Comparison of ENCODE assay signal across 33 cellular contexts in the genomic region with DNA sequence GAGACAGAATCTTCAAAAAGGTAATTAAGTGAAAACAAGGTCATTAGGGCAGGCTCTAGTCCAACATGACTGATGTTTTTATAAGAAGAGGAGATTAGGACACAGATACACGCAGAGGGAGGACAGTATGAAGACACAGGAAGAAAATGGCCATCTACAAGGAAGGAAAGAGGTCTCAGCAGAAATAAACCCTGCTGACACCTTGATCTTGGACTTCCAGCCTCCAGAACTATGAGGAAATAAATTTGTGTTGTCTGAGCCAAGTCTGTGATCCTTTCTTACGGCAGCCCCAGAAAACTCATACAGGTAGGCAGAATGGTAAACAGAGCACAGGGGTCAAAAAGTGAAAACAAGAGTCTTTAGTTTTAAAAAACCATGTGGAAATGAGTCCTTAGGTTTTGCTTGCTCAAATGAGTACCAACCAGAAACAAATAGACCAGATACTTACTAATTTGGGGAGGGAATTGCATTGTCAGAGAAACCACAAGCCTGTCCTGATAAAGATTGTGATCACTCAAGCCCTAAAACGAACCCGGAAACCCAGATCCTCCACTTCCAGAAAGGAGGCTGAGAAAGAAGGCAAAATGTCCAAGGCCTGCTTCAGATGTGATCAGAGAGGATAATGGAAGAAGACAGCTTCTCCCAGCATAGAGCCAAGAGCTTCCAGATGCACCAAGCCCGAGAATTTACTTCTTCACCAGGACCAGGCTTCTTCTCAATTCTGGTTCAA.
"Had no signal": no experiment of that assay in that cellular context is flagged by ENCODE, and none has a peak within 500 bp of the region (broad histone marks: within the 10 kb centered on the region; RNA-seq: fewer than 3 reads in every experiment).

No MANE protein-coding gene starts in this region.

- H3K4me1 Mint-ChIP-seq: activated B cell treated with CpG ODN at 0.5 μM for 24 hours had no signal

- ATAC-seq: activated CD8-positive, alpha-beta memory T cell treated with anti-CD3 and anti-CD28 coated beads, Interleukin-2, amount 10 ng/mL, durations not matched to agents 7 days and 5 days; activated CD8-positive, alpha-beta T cell treated with anti-CD3 and anti-CD28 coated beads, Interleukin-2, amount 10 ng/mL, durations not matched to agents 7 days and 5 days; body of pancreas had no signal

- H3K27ac ChIP-seq: adrenal gland, body of pancreas, brain microvascular endothelial cell, breast epithelium, VCaP had no signal

- H3K27me3 ChIP-seq: adrenal gland, body of pancreas, brain microvascular endothelial cell, breast epithelium had no signal

- H3K4me3 ChIP-seq: adrenal gland, body of pancreas, breast epithelium had no signal

- FAIRE-seq: astrocyte, TTC549 had no signal

- H3K36me3 Mint-ChIP-seq: activated naive CD8-positive, alpha-beta T cell treated with anti-CD3 and anti-CD28 coated beads for 36 hours had no signal

- H3K27ac Mint-ChIP-seq: activated B cell treated with CpG ODN at 0.5 μM for 24 hours; activated CD4-positive, alpha-beta memory T cell treated with anti-CD3 and anti-CD28 coated beads, Interleukin-2, amount 10 ng/mL, durations not matched to agents 7 days and 5 days; activated CD4-positive, alpha-beta T cell treated with anti-CD3 and anti-CD28 coated beads, Interleukin-2, amount 10 ng/mL, durations not matched to agents 24 days and 14 days; activated CD8-positive, alpha-beta memory T cell treated with anti-CD3 and anti-CD28 coated beads, Interleukin-2, amount 10 ng/mL, durations not matched to agents 7 days and 5 days; activated CD8-positive, alpha-beta T cell treated with anti-CD3 and anti-CD28 coated beads, Interleukin-2, amount 10 ng/mL, durations not matched to agents 7 days and 5 days; activated naive CD4-positive, alpha-beta T cell treated with anti-CD3 and anti-CD28 coated beads for 36 hours; activated naive CD4-positive, alpha-beta T cell treated with anti-CD3 and anti-CD28 coated beads, Interleukin-2, amount 50 U/mL, for 72 hours; activated naive CD8-positive, alpha-beta T cell treated with anti-CD3 and anti-CD28 coated beads for 36 hours; activated T-cell treated with anti-CD3 and anti-CD28 coated beads, Interleukin-2, amount 50 U/mL, for 24 hours; T-helper 1 cell treated with Interleukin-12 subunit alpha and Interleukin-12 subunit beta and Interleukin-4 antibody, amounts not matched to agents 30 μg/mL and 1 μg/mL, for 36 hours; T-helper 2 cell treated with Interferon-gamma antibody and Interleukin-4, amounts not matched to agents 5 μg/mL and 100 μg/mL, for 36 hours had no signal

- DNase-seq: activated B cell treated with CpG ODN at 0.5 μM for 24 hours; activated CD4-positive, alpha-beta memory T cell treated with anti-CD3 and anti-CD28 coated beads, Interleukin-2, amount 10 ng/mL, durations not matched to agents 7 days and 5 days; activated CD4-positive, alpha-beta T cell treated with anti-CD3 and anti-CD28 coated beads for 4 hours; activated CD4-positive, alpha-beta T cell treated with anti-CD3 and anti-CD28 coated beads, Interleukin-2, amount 10 ng/mL, durations not matched to agents 24 days and 14 days; activated CD4-positive, alpha-beta T cell treated with anti-CD3 and anti-CD28 coated beads, Interleukin-2, amount 50 U/mL, for 1 hour; activated CD4-positive, alpha-beta T cell treated with anti-CD3 and anti-CD28 coated beads, Interleukin-2, amount 50 U/mL, for 4 hours; activated CD4-positive, CD25-positive, alpha-beta regulatory T cell treated with anti-CD3 and anti-CD28 coated beads, Interleukin-2, amount 50 U/mL, for 72 hours; activated CD8-positive, alpha-beta memory T cell treated with anti-CD3 and anti-CD28 coated beads for 24 hours; activated CD8-positive, alpha-beta memory T cell treated with anti-CD3 and anti-CD28 coated beads, Interleukin-2, amount 10 ng/mL, durations not matched to agents 7 days and 5 days; activated CD8-positive, alpha-beta memory T cell treated with anti-CD3 and anti-CD28 coated beads, Interleukin-2, amount 50 U/mL, for 48 hours; activated CD8-positive, alpha-beta T cell treated with anti-CD3 and anti-CD28 coated beads, Interleukin-2, amount 10 ng/mL, durations not matched to agents 7 days and 5 days; activated effector memory CD4-positive, alpha-beta T cell treated with anti-CD3 and anti-CD28 coated beads, Interleukin-2, amount 50 U/mL, for 16 hours; activated gamma-delta T cell treated with Interleukin-2 at 50 U/mL for 16 hours; activated naive CD4-positive, alpha-beta T cell; activated naive CD4-positive, alpha-beta T cell treated with anti-CD3 and anti-CD28 coated beads for 36 hours; activated naive CD4-positive, alpha-beta T cell treated with anti-CD3 and anti-CD28 coated beads, Interleukin-2, amount 50 U/mL, for 16 hours; activated naive CD8-positive, alpha-beta T cell treated with anti-CD3 and anti-CD28 coated beads for 36 hours; activated T-cell treated with anti-CD3 and anti-CD28 coated beads, Interleukin-2, amount 50 U/mL, for 24 hours; activated T-cell treated with anti-CD3 and anti-CD28 coated beads, Interleukin-2, amount 50 U/mL, for 48 hours; adrenal gland; amniotic stem cell; aorta; body of pancreas; brain microvascular endothelial cell; central memory CD4-positive, alpha-beta T cell; T-helper 9 cell had no signal

- H3K9me3 ChIP-seq: adrenal gland, body of pancreas, breast epithelium had no signal

- H3K27me3 Mint-ChIP-seq: activated B cell treated with CpG ODN at 0.5 μM for 24 hours; activated CD4-positive, alpha-beta memory T cell treated with anti-CD3 and anti-CD28 coated beads, Interleukin-2, amount 10 ng/mL, durations not matched to agents 7 days and 5 days; activated CD4-positive, alpha-beta T cell treated with anti-CD3 and anti-CD28 coated beads, Interleukin-2, amount 10 ng/mL, durations not matched to agents 24 days and 14 days; activated CD8-positive, alpha-beta memory T cell treated with anti-CD3 and anti-CD28 coated beads, Interleukin-2, amount 10 ng/mL, durations not matched to agents 7 days and 5 days; activated T-cell treated with anti-CD3 and anti-CD28 coated beads, Interleukin-2, amount 50 U/mL, for 24 hours had no signal

- H3K36me3 ChIP-seq: adrenal gland, brain microvascular endothelial cell, breast epithelium had no signal

- H3K4me3 Mint-ChIP-seq: activated B cell treated with CpG ODN at 0.5 μM for 24 hours; activated CD4-positive, alpha-beta memory T cell treated with anti-CD3 and anti-CD28 coated beads, Interleukin-2, amount 10 ng/mL, durations not matched to agents 7 days and 5 days; activated CD4-positive, alpha-beta T cell treated with anti-CD3 and anti-CD28 coated beads, Interleukin-2, amount 10 ng/mL, durations not matched to agents 24 days and 14 days; activated CD8-positive, alpha-beta memory T cell treated with anti-CD3 and anti-CD28 coated beads, Interleukin-2, amount 10 ng/mL, durations not matched to agents 7 days and 5 days; activated CD8-positive, alpha-beta T cell treated with anti-CD3 and anti-CD28 coated beads, Interleukin-2, amount 10 ng/mL, durations not matched to agents 7 days and 5 days; activated naive CD4-positive, alpha-beta T cell treated with anti-CD3 and anti-CD28 coated beads for 36 hours; activated naive CD8-positive, alpha-beta T cell treated with anti-CD3 and anti-CD28 coated beads for 36 hours; activated T-cell treated with anti-CD3 and anti-CD28 coated beads, Interleukin-2, amount 50 U/mL, for 24 hours; T-helper 1 cell treated with Interleukin-12 subunit alpha and Interleukin-12 subunit beta and Interleukin-4 antibody, amounts not matched to agents 30 μg/mL and 1 μg/mL, for 36 hours; T-helper 2 cell treated with Interferon-gamma antibody and Interleukin-4, amounts not matched to agents 5 μg/mL and 100 μg/mL, for 36 hours had no signal

- H3K4me1 ChIP-seq: adrenal gland, body of pancreas, breast epithelium had no signal
